8 cellular contexts compared by ENCODE assay signal in genomic region chr19:42242512-42243409, GRCh38. TPM values are rescaled to one million over a fixed set of nuclear protein-coding genes. Genes with fewer than 3 reads are reported as not detected.
A peak's percentile ranks its signal among the peaks of the same experiment; 100 is the strongest.
DNase-seq lines count a peak whose midpoint lies in the region; ATAC-seq and TF ChIP-seq lines count a peak whose summit lies in the region.

GSK3A (minus strand) TSS chr19:42242602; CDS start chr19:42242465, 137 bp downstream.

- 0 to 1% (median 1%) methylated on average over 46 to 76 of the region's 76 CpGs for WGBS in ovary, 3 donors
- 0% methylated on average over 35 to 37 of the region's 76 CpGs for WGBS in thyroid gland, 2 donors

- H3K4me3 Mint-ChIP-seq in activated naive CD8-positive, alpha-beta T cell treated with anti-CD3 and anti-CD28 coated beads, Interleukin-2, amount 50 U/mL, for 24 hours, result peak within 1 kb of the TSS; percentile 92

- H3K27me3 Mint-ChIP-seq in activated naive CD8-positive, alpha-beta T cell treated with anti-CD3 and anti-CD28 coated beads, Interleukin-2, amount 50 U/mL, for 24 hours, result no peaks in the 10 kb centered on the region

- H3K4me3 ChIP-seq in GM12865 (ENCODE audit: low read depth, low read length) (peak within 1 kb of the TSS; percentile 88), ovary (peak within 1 kb of the TSS; percentile 55), thyroid gland (replicated peaks in 1 of 3) (peak within 1 kb of the TSS; percentile 51 to 88 (median 70))

- TF ChIP-seq CTCF in GM12865 (IDR thresholded peaks at IDR 0.05; ENCODE audit: insufficient read depth, low read depth, low read length, missing control alignments) (no peak), ovary (IDR thresholded peaks at IDR 0.05) (peak in 1 of 3 donors; percentile 19), thyroid gland (IDR thresholded peaks at IDR 0.05) (no peak)

- H3K9me3 Mint-ChIP-seq in activated naive CD8-positive, alpha-beta T cell treated with anti-CD3 and anti-CD28 coated beads, Interleukin-2, amount 50 U/mL, for 24 hours, result no peaks in the 10 kb centered on the region

- H3K36me3 Mint-ChIP-seq in activated naive CD8-positive, alpha-beta T cell treated with anti-CD3 and anti-CD28 coated beads, Interleukin-2, amount 50 U/mL, for 24 hours (ENCODE audit: low read depth), result peaks cover 27% of the 10 kb centered on the region

- H3K9me3 ChIP-seq in ovary (no peaks in the 10 kb centered on the region), thyroid gland (no peaks in the 10 kb centered on the region)

- H3K4me1 Mint-ChIP-seq in activated naive CD8-positive, alpha-beta T cell treated with anti-CD3 and anti-CD28 coated beads, Interleukin-2, amount 50 U/mL, for 24 hours, result peaks cover 54% of the 10 kb centered on the region

- intact Hi-C loops in Right ventricle myocardium inferior (cut with DNase I), result loop anchor here (1.0 to 10.0 kb wide), 3 partner anchors 22 to 190 kb away; partner anchors contain the start of genes CNFN and ZNF526
- intact Hi-C loops in ovary (cut with DNase I), result loop anchor here in 1 of 4 donors (10.0 kb wide), 1 partner anchor 152 kb away; the partner anchor contains the start of gene CNFN
- intact Hi-C loops in thyroid gland (cut with DNase I), result no loop called here

- peak; percentile 93 for TF ChIP-seq EP300 in ovary (IDR thresholded peaks at IDR 0.05)

- H3K4me1 ChIP-seq in ovary (ENCODE audit: insufficient read depth) (peaks cover 15% of the 10 kb centered on the region), thyroid gland (peaks cover 27 to 38% of the 10 kb centered on the region in 2 donors)

- peak; percentile 56 for ATAC-seq in HG02763 (IDR thresholded peaks at IDR 0.05; ENCODE audit: unreplicated experiment)
- peak; percentile 80 for ATAC-seq in activated naive CD8-positive, alpha-beta T cell treated with anti-CD3 and anti-CD28 coated beads, Interleukin-2, amount 50 U/mL, for 24 hours
- ATAC-seq in Right ventricle myocardium inferior, result peak; percentile 90

- H3K36me3 ChIP-seq in ovary (no peaks in the 10 kb centered on the region), thyroid gland (no peaks in the 10 kb centered on the region)

- DNase-seq in GM12865 (ENCODE audit: low read depth) (peak; percentile 99), NCI-H1417 treated with DMSO at 0.1 percent for 48 hours (lab: John Stamatoyannopoulos, UW) (peak; percentile 99), SW480 (ENCODE audit: low spot score) (peak; percentile 100), Right ventricle myocardium inferior (ENCODE audit: missing footprints) (peak; percentile 99), ovary (peak; percentile 96 to 99 (median 97)), thyroid gland (peak; percentile 99)
- DNase-seq in activated naive CD8-positive, alpha-beta T cell treated with anti-CD3 and anti-CD28 coated beads, Interleukin-2, amount 50 U/mL, for 24 hours, result peak; percentile 94

- H3K27ac ChIP-seq in ovary (peak within 1 kb of the TSS; percentile 56 to 75), thyroid gland (peak within 1 kb of the TSS; percentile 85 to 96 (median 89))

- TF ChIP-seq POLR2A in ovary (IDR thresholded peaks at IDR 0.05), result peak; percentile 64
- peak in 1 of 2 donors; percentile 95 for TF ChIP-seq POLR2A in thyroid gland (IDR thresholded peaks at IDR 0.05)

- H3K27me3 ChIP-seq in ovary, result no peaks in the 10 kb centered on the region
- no peaks in the 10 kb centered on the region for H3K27me3 ChIP-seq in thyroid gland

- H3K27ac Mint-ChIP-seq in activated naive CD8-positive, alpha-beta T cell treated with anti-CD3 and anti-CD28 coated beads, Interleukin-2, amount 50 U/mL, for 24 hours, result peak within 1 kb of the TSS; percentile 99

RNA-seq across cellular contexts. Expression of gene GSK3A, which starts in this region (rescaled TPM):
- total RNA-seq in Right ventricle myocardium inferior, result 36.3 TPM
- 10 to 100 TPM; 16.0 to 40.9 (median 34.9) TPM for total RNA-seq in ovary
- polyA plus RNA-seq in ovary, result 10 to 100 TPM; 31.9 to 38.3 TPM
- 10 to 100 TPM; 19.1 to 32.6 (median 24.6) TPM for total RNA-seq in thyroid gland

Comparison
In these comparisons a context has a peak if more than half of its experiments do, and no peak if none do; other contexts are left out.
1. Peak in every context shown above with its lines: DNase-seq, ATAC-seq, H3K4me3 ChIP-seq and H3K27ac ChIP-seq.